13 cellular contexts compared by ENCODE assay signal in the genomic region with DNA sequence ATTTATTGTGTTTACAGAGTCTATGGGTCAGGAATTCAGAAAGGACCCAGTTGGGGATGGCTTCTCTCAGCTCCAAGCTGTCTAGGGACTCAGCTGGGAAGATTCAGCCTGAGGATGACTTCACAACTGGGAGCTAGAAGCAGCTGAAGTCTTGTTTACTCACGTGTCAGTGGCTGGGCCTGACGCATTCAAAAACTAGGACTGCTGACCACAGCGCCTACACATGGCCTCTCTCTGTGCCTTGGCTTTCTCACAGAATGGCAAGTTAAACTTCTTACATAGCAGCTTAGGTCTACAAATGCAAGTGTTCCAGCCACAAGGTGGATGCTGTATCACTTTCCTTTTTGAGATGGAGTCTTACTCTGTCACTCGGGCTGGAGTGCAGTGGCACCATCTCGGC. TPM values are rescaled to one million over a fixed set of nuclear protein-coding genes. Genes with fewer than 3 reads are reported as not detected.
DNase-seq lines count a peak whose midpoint lies in the region; ATAC-seq and TF ChIP-seq lines count a peak whose summit lies in the region.
"Had no signal": no experiment of that assay in that cellular context is flagged by ENCODE, and none has a peak within 500 bp of the region (broad histone marks: within the 10 kb centered on the region; RNA-seq: fewer than 3 reads in every experiment).

No MANE protein-coding gene starts in this region.

- no peaks in the 10 kb centered on the region for H3K36me3 Mint-ChIP-seq in activated CD4-positive, alpha-beta T cell treated with anti-CD3 and anti-CD28 coated beads, Interleukin-2, amount 10 ng/mL, durations not matched to agents 7 days and 5 days (ENCODE audit: low read depth)
- no peaks in the 10 kb centered on the region for H3K36me3 Mint-ChIP-seq in stimulated activated memory B cell treated with anti-CD40 and anti-IgM and Interleukin-4, amounts not matched to agents 10 μg/mL and 1 μg/mL and 100 μg/mL, for 72 hours
- H3K36me3 Mint-ChIP-seq: activated naive CD4-positive, alpha-beta T cell treated with anti-CD3 and anti-CD28 coated beads, Interleukin-2, amount 50 U/mL, for 24 hours had no signal

- H3K4me1 Mint-ChIP-seq in activated CD4-positive, alpha-beta T cell treated with anti-CD3 and anti-CD28 coated beads, Interleukin-2, amount 10 ng/mL, durations not matched to agents 7 days and 5 days: no peaks in the 10 kb centered on the region
- peaks cover 5% of the 10 kb centered on the region for H3K4me1 Mint-ChIP-seq in stimulated activated memory B cell treated with anti-CD40 and anti-IgM and Interleukin-4, amounts not matched to agents 10 μg/mL and 1 μg/mL and 100 μg/mL, for 72 hours
- H3K4me1 Mint-ChIP-seq: activated naive CD4-positive, alpha-beta T cell treated with anti-CD3 and anti-CD28 coated beads, Interleukin-2, amount 50 U/mL, for 24 hours had no signal

- ATAC-seq in left cardiac atrium (peak in 1 of 2 donors; percentile 73), HG02970 (IDR thresholded peaks at IDR 0.05; ENCODE audit: low FRiP score, unreplicated experiment) (no peak)
- ATAC-seq in stimulated activated memory B cell treated with anti-CD40 and anti-IgM and Interleukin-4, amounts not matched to agents 10 μg/mL and 1 μg/mL and 100 μg/mL, for 72 hours: no peak
- ATAC-seq: Panc1 had no signal

- H3K27me3 Mint-ChIP-seq in activated CD4-positive, alpha-beta T cell treated with anti-CD3 and anti-CD28 coated beads, Interleukin-2, amount 10 ng/mL, durations not matched to agents 7 days and 5 days: peaks cover 9% of the 10 kb centered on the region
- H3K27me3 Mint-ChIP-seq in stimulated activated memory B cell treated with anti-CD40 and anti-IgM and Interleukin-4, amounts not matched to agents 10 μg/mL and 1 μg/mL and 100 μg/mL, for 72 hours: no peaks in the 10 kb centered on the region
- H3K27me3 Mint-ChIP-seq: activated naive CD4-positive, alpha-beta T cell treated with anti-CD3 and anti-CD28 coated beads, Interleukin-2, amount 50 U/mL, for 24 hours had no signal

- intact Hi-C loops in left cardiac atrium (cut with DNase I): no loop called here

- CTCF ChIA-PET in activated CD4-positive, alpha-beta T cell treated with anti-CD3 and anti-CD28 coated beads, Interleukin-2, amount 10 ng/mL, durations not matched to agents 7 days and 5 days (lab: Charles Lee): interaction anchor here (1.0 to 1.2 kb wide), 2 partner anchors 17 to 342 kb away, joined by 3 to 4 read pairs; no protein-coding TSS in a partner anchor

- no peak overlapping the region for H3K27ac Mint-ChIP-seq in activated CD4-positive, alpha-beta T cell treated with anti-CD3 and anti-CD28 coated beads, Interleukin-2, amount 10 ng/mL, durations not matched to agents 7 days and 5 days
- H3K27ac Mint-ChIP-seq in stimulated activated memory B cell treated with anti-CD40 and anti-IgM and Interleukin-4, amounts not matched to agents 10 μg/mL and 1 μg/mL and 100 μg/mL, for 72 hours: no peak overlapping the region
- H3K27ac Mint-ChIP-seq: activated naive CD4-positive, alpha-beta T cell treated with anti-CD3 and anti-CD28 coated beads, Interleukin-2, amount 50 U/mL, for 24 hours had no signal

- TF ChIP-seq CTCF in GM12865 (IDR thresholded peaks at IDR 0.05; ENCODE audit: insufficient read depth, low read depth, low read length, missing control alignments) (no peak), astrocyte of the spinal cord (IDR thresholded peaks at IDR 0.05; ENCODE audit: low read depth, low read length) (no peak)

- H3K4me3 Mint-ChIP-seq in activated CD4-positive, alpha-beta T cell treated with anti-CD3 and anti-CD28 coated beads, Interleukin-2, amount 10 ng/mL, durations not matched to agents 7 days and 5 days: no peak overlapping the region
- no peak overlapping the region for H3K4me3 Mint-ChIP-seq in stimulated activated memory B cell treated with anti-CD40 and anti-IgM and Interleukin-4, amounts not matched to agents 10 μg/mL and 1 μg/mL and 100 μg/mL, for 72 hours
- H3K4me3 Mint-ChIP-seq: activated naive CD4-positive, alpha-beta T cell treated with anti-CD3 and anti-CD28 coated beads, Interleukin-2, amount 50 U/mL, for 24 hours had no signal

- H3K9me3 Mint-ChIP-seq in activated CD4-positive, alpha-beta T cell treated with anti-CD3 and anti-CD28 coated beads, Interleukin-2, amount 10 ng/mL, durations not matched to agents 7 days and 5 days: no peaks in the 10 kb centered on the region
- H3K9me3 Mint-ChIP-seq in stimulated activated memory B cell treated with anti-CD40 and anti-IgM and Interleukin-4, amounts not matched to agents 10 μg/mL and 1 μg/mL and 100 μg/mL, for 72 hours: no peaks in the 10 kb centered on the region
- H3K9me3 Mint-ChIP-seq: activated naive CD4-positive, alpha-beta T cell treated with anti-CD3 and anti-CD28 coated beads, Interleukin-2, amount 50 U/mL, for 24 hours had no signal

- in situ Hi-C loops in astrocyte of the spinal cord (cut with HindIII; ENCODE audit: low sequenced_read_pairs): no loop called here

- peak; percentile 41 for DNase-seq in GM12865 (ENCODE audit: low read depth)
- DNase-seq in astrocyte of the spinal cord (ENCODE audit: low read depth, low spot score): peak; percentile 90
- DNase-seq in left cardiac atrium: peak; percentile 34
- peak; percentile 26 for DNase-seq in renal cortical epithelial cell (ENCODE audit: low read depth)
- DNase-seq in activated CD4-positive, alpha-beta T cell treated with anti-CD3 and anti-CD28 coated beads, Interleukin-2, amount 10 ng/mL, durations not matched to agents 7 days and 5 days: no peak
- DNase-seq in activated effector memory CD4-positive, alpha-beta T cell treated with anti-CD3 and anti-CD28 coated beads, Interleukin-2, amount 50 U/mL, for 16 hours: no peak
- DNase-seq: erythroblast; NCI-H187 treated with DMSO at 0.1 percent for 48 hours; stimulated activated CD4-positive, alpha-beta T cell treated with anti-CD3 and anti-CD28 coated beads, Interleukin-1b, Interleukin-23, amount 100 ng/mL, for 48 hours had no signal

- POLR2A ChIA-PET in activated CD4-positive, alpha-beta T cell treated with anti-CD3 and anti-CD28 coated beads, Interleukin-2, amount 10 ng/mL, durations not matched to agents 7 days and 5 days (lab: Charles Lee): no interaction called here

- H3K4me3 ChIP-seq in GM12865 (ENCODE audit: low read depth, low read length) (no peak overlapping the region), astrocyte of the spinal cord (ENCODE audit: low read depth, low read length) (no peak overlapping the region)

RNA-seq across cellular contexts. Expression of a gene that starts 16.3 kb away (rescaled TPM):
- total RNA-seq in left cardiac atrium (100 to 1,000 TPM; 115 to 157 TPM), renal cortical epithelial cell (91.2 and 183 TPM in 2 replicates)
- 100 to 1,000 TPM; 128 to 136 TPM for total RNA-seq in activated CD4-positive, alpha-beta T cell treated with anti-CD3 and anti-CD28 coated beads, Interleukin-2, amount 10 ng/mL, durations not matched to agents 7 days and 5 days

Comparison
In these comparisons a context has a peak if more than half of its experiments do, and no peak if none do; other contexts are left out.
1. DNase-seq: peak in GM12865 (single experiment), astrocyte of the spinal cord (single experiment), left cardiac atrium (single experiment) and renal cortical epithelial cell (single experiment); none in activated CD4-positive, alpha-beta T cell treated with anti-CD3 and anti-CD28 coated beads, Interleukin-2, amount 10 ng/mL, durations not matched to agents 7 days and 5 days (single experiment) and activated effector memory CD4-positive, alpha-beta T cell treated with anti-CD3 and anti-CD28 coated beads, Interleukin-2, amount 50 U/mL, for 16 hours (single experiment).